Comparison of ENCODE assay signal across 17 cellular contexts in genomic region chr22:35457729-35458546, GRCh38. TPM values are rescaled to one million over a fixed set of nuclear protein-coding genes. Genes with fewer than 3 reads are reported as not detected.
DNase-seq lines count a peak whose midpoint lies in the region; ATAC-seq and TF ChIP-seq lines count a peak whose summit lies in the region.
"Had no signal": no experiment of that assay in that cellular context is flagged by ENCODE, and none has a peak within 500 bp of the region (broad histone marks: within the 10 kb centered on the region; RNA-seq: fewer than 3 reads in every experiment).

No MANE protein-coding gene starts in this region.

- H3K27me3 Mint-ChIP-seq in GM23338 (ENCODE audit: insufficient read depth, low read depth, poor library complexity), result peaks cover 22% of the 10 kb centered on the region
- H3K27me3 Mint-ChIP-seq: activated CD4-positive, alpha-beta T cell treated with anti-CD3 and anti-CD28 coated beads, Interleukin-2, amount 10 ng/mL, durations not matched to agents 24 days and 14 days; naive B cell; stimulated activated naive B cell treated with anti-CD40 and anti-IgM and Interleukin-4, amounts not matched to agents 10 μg/mL and 1 μg/mL and 100 μg/mL, for 72 hours had no signal

- POLR2A ChIA-PET in RWPE1 (lab: Yijun Ruan, JAX; ENCODE audit: low non-redundant PET), result no interaction called here

- H3K4me3 Mint-ChIP-seq in GM23338, result no peak overlapping the region
- H3K4me3 Mint-ChIP-seq: activated CD4-positive, alpha-beta T cell treated with anti-CD3 and anti-CD28 coated beads, Interleukin-2, amount 10 ng/mL, durations not matched to agents 24 days and 14 days; naive B cell; stimulated activated naive B cell treated with anti-CD40 and anti-IgM and Interleukin-4, amounts not matched to agents 10 μg/mL and 1 μg/mL and 100 μg/mL, for 72 hours had no signal

- no peaks in the 10 kb centered on the region for H3F3A ChIP-seq in GM23338 (replicated peaks; ENCODE audit: low read depth)

- peaks cover 5% of the 10 kb centered on the region; the same call in 1 of the 2 replicates for H3K4me1 ChIP-seq in GM23338 (ENCODE audit: insufficient read depth)

- no peaks in the 10 kb centered on the region for H4K20me1 ChIP-seq in GM23338 (replicated peaks; ENCODE audit: insufficient read depth)

- H3K4me1 Mint-ChIP-seq in GM23338, result peaks cover 14% of the 10 kb centered on the region
- H3K4me1 Mint-ChIP-seq: activated CD4-positive, alpha-beta T cell treated with anti-CD3 and anti-CD28 coated beads, Interleukin-2, amount 10 ng/mL, durations not matched to agents 24 days and 14 days; naive B cell; stimulated activated naive B cell treated with anti-CD40 and anti-IgM and Interleukin-4, amounts not matched to agents 10 μg/mL and 1 μg/mL and 100 μg/mL, for 72 hours had no signal

- H3K79me2 ChIP-seq in GM23338 (replicated peaks; ENCODE audit: insufficient read depth), result no peaks in the 10 kb centered on the region

- DNase-seq in COR-L47 (lab: John Stamatoyannopoulos, UW) (peak; percentile 82), GM23338 (ENCODE audit: low spot score) (no peak), RWPE1 (ENCODE audit: low spot score) (no peak), head of caudate nucleus (peak in 39 of 42 donors; percentile 23 to 88 (median 62)), mucosa of gallbladder (ENCODE audit: low spot score) (no peak)
- no peak for DNase-seq in central memory CD4-positive, alpha-beta T cell
- DNase-seq: activated CD4-positive, alpha-beta T cell treated with anti-CD3 and anti-CD28 coated beads, Interleukin-2, amount 10 ng/mL, durations not matched to agents 24 days and 14 days; activated CD8-positive, alpha-beta memory T cell treated with anti-CD3 and anti-CD28 coated beads, Interleukin-2, amount 50 U/mL, for 48 hours; activated gamma-delta T cell treated with Interleukin-2 at 50 U/mL for 16 hours; effector CD8-positive, alpha-beta T cell; GOT3; naive B cell; NCI-H1436; Right ventricle myocardium superior; stimulated activated naive B cell treated with anti-CD40 and anti-IgM and Interleukin-4, amounts not matched to agents 10 μg/mL and 1 μg/mL and 100 μg/mL, for 72 hours had no signal

- H3K27me3 ChIP-seq in GM23338 (ENCODE audit: insufficient read depth), result no peaks in the 10 kb centered on the region

- no peaks in the 10 kb centered on the region for H3K9me2 ChIP-seq in GM23338 (ENCODE audit: insufficient read depth)

- no peaks in the 10 kb centered on the region for H3K36me3 ChIP-seq in GM23338 (ENCODE audit: insufficient read depth)
- H3K36me3 ChIP-seq: thoracic aorta had no signal

- H3K4me3 ChIP-seq in GM23338, result no peak overlapping the region
- H3K4me3 ChIP-seq: thoracic aorta had no signal

- CTCF ChIA-PET in RWPE1 (lab: Yijun Ruan, JAX), result no interaction called here

- H3K4me2 ChIP-seq in GM23338, result no peak overlapping the region

- H3K27ac Mint-ChIP-seq in GM23338, result no peak overlapping the region
- H3K27ac Mint-ChIP-seq: activated CD4-positive, alpha-beta T cell treated with anti-CD3 and anti-CD28 coated beads, Interleukin-2, amount 10 ng/mL, durations not matched to agents 24 days and 14 days; stimulated activated naive B cell treated with anti-CD40 and anti-IgM and Interleukin-4, amounts not matched to agents 10 μg/mL and 1 μg/mL and 100 μg/mL, for 72 hours had no signal

- intact Hi-C loops in head of caudate nucleus (cut with DNase I), result loop anchor here (5.0 kb wide), 1 partner anchor 54 kb away; no protein-coding TSS in a partner anchor

- TF ChIP-seq CTCF in GM23338 (conservative IDR thresholded peaks at IDR 0.05; ENCODE audit: low read depth in 2 of 2), result no peak
- no peak for TF ChIP-seq CTCF in RWPE1 (conservative IDR thresholded peaks at IDR 0.05; ENCODE audit: low read depth)

- ATAC-seq in GM23338 (no peak; the same call in 1 of the 3 replicates), HG02678 (IDR thresholded peaks at IDR 0.05; ENCODE audit: unreplicated experiment) (no peak)
- ATAC-seq: stimulated activated naive B cell treated with anti-CD40 and anti-IgM and Interleukin-4, amounts not matched to agents 10 μg/mL and 1 μg/mL and 100 μg/mL, for 72 hours had no signal

- H3K36me3 Mint-ChIP-seq in GM23338 (ENCODE audit: low read depth), result no peaks in the 10 kb centered on the region

- H3K27ac ChIP-seq in GM23338 (ENCODE audit: low read depth) (no peak overlapping the region), RWPE1 (peak overlapping the region; percentile 39)
- H3K27ac ChIP-seq: thoracic aorta had no signal

- no peaks in the 10 kb centered on the region for H3K9me3 Mint-ChIP-seq in GM23338
- H3K9me3 Mint-ChIP-seq: activated CD4-positive, alpha-beta T cell treated with anti-CD3 and anti-CD28 coated beads, Interleukin-2, amount 10 ng/mL, durations not matched to agents 24 days and 14 days; naive B cell; stimulated activated naive B cell treated with anti-CD40 and anti-IgM and Interleukin-4, amounts not matched to agents 10 μg/mL and 1 μg/mL and 100 μg/mL, for 72 hours had no signal

- no peak overlapping the region for H2AFZ ChIP-seq in GM23338

TF ChIP-seq in GM23338, 12 proteins besides CTCF, POLR2A, EP300 and RAD21 (continues in another document):
- TF ChIP-seq ZNF114 (CRISPR knock-in tag; IDR thresholded peaks at IDR 0.05) (no peak), POLR2AphosphoS5 (IDR thresholded peaks at IDR 0.05; ENCODE audit: low read depth) (0 out of 2 replicates have a peak, but pooled peaks have one; percentile 6), REST (IDR thresholded peaks at IDR 0.05; ENCODE audit: unreplicated experiment) (no peak), EZH2phosphoT487 (IDR thresholded peaks at IDR 0.05; ENCODE audit: unreplicated experiment) (no peak), JUNB (IDR thresholded peaks at IDR 0.05; ENCODE audit: unreplicated experiment) (no peak), ZNF331 (CRISPR knock-in tag; IDR thresholded peaks at IDR 0.05; ENCODE audit: low read depth) (no peak), CREB1 (CRISPR knock-in tag; IDR thresholded peaks at IDR 0.05; ENCODE audit: low read depth) (no peak)

RNA-seq across cellular contexts. Expression of gene MCM5, which starts 58.0 kb away (rescaled TPM):
- total RNA-seq in GM23338 (2014; rRNA removed; shearing (Covaris generic)), result 287 and 325 TPM in 2 replicates
- polyA plus RNA-seq in GM23338 (2016; fragmentation: Nextera tagmentation; extraction: Ambion mirVana), result 282 and 288 TPM in 2 replicates
- 25.4 TPM for total RNA-seq in mucosa of gallbladder

Comparison
In these comparisons a context has a peak if more than half of its experiments do, and no peak if none do; other contexts are left out.
1. DNase-seq: peak in COR-L47 (single experiment) and head of caudate nucleus (39 of 42); none in GM23338 (single experiment), RWPE1 (single experiment), central memory CD4-positive, alpha-beta T cell (single experiment) and mucosa of gallbladder (single experiment).
2. RNA of gene MCM5, which starts 58.0 kb away (total RNA-seq): 287 to 325 TPM in GM23338; 25.4 TPM in mucosa of gallbladder (single experiment); every median in the first group is over 10 times any median in the second.